ENCODE assay signal across 8 cellular contexts in genomic region chr19:13164370-13165090, GRCh38. TPM values are rescaled to one million over a fixed set of nuclear protein-coding genes. Genes with fewer than 3 reads are reported as not detected.
DNase-seq lines count a peak whose midpoint lies in the region; ATAC-seq and TF ChIP-seq lines count a peak whose summit lies in the region.

No MANE protein-coding gene starts in this region.

- H3K9me3 Mint-ChIP-seq in Calu3 (ENCODE audit: low read depth, unreplicated experiment) (no peaks in the 10 kb centered on the region), chondrocyte (ENCODE audit: low read depth) (no peaks in the 10 kb centered on the region)

- H3K4me3 ChIP-seq in Loucy (ENCODE audit: low read length, poor library complexity, severe bottlenecking) = peak overlapping the region; percentile 78

- ATAC-seq in T-helper 17 cell = no peak
- ATAC-seq in left colon = peak; percentile 13

- H3K9me2 ChIP-seq in Loucy (replicated peaks; ENCODE audit: low read depth, low read length) = no peaks in the 10 kb centered on the region

- peaks cover 69% of the 10 kb centered on the region for H3K4me1 ChIP-seq in Loucy (ENCODE audit: insufficient read depth, low read length, poor library complexity, severe bottlenecking)

- H3K9me3 ChIP-seq in Loucy (ENCODE audit: insufficient read depth, low read depth, low read length) (no peaks in the 10 kb centered on the region), T-helper 17 cell (ENCODE audit: control insufficient read depth, low read length, poor library complexity, severe bottlenecking) (no peaks in the 10 kb centered on the region)

- no peaks in the 10 kb centered on the region for H4K20me1 ChIP-seq in Loucy (ENCODE audit: insufficient read depth, low read length, poor library complexity, severe bottlenecking)

- TF ChIP-seq CTCF in Calu3 (IDR thresholded peaks at IDR 0.05; ENCODE audit: unreplicated experiment) (no peak), Loucy (conservative IDR thresholded peaks at IDR 0.05; ENCODE audit: low read length) (no peak), chondrocyte (IDR thresholded peaks at IDR 0.05) (no peak)

- CTCF ChIA-PET in Calu3 (lab: Charles Lee) = interaction anchor here (0.6 to 2.4 kb wide), 4 partner anchors 14 to 107 kb away, joined by 3 to 8 read pairs (median 4); partner anchors contain the start of genes IER2 and STX10

- intact Hi-C loops in Calu3 (cut with micrococcal nuclease; ENCODE audit: unreplicated experiment) (loop anchor here (5.0 kb wide), 1 partner anchor 98 kb away; no protein-coding TSS in a partner anchor), left colon (cut with DNase I, micrococcal nuclease) (no loop called here)

- H3K27me3 ChIP-seq in Loucy (ENCODE audit: insufficient read depth, low read length, poor library complexity, severe bottlenecking) = no peaks in the 10 kb centered on the region

- H3K36me3 ChIP-seq in Loucy (ENCODE audit: insufficient read depth, low read length) = no peaks in the 10 kb centered on the region

- peaks cover 8% of the 10 kb centered on the region; the same call in 1 of the 2 replicates for H3F3A ChIP-seq in Loucy (ENCODE audit: low read depth)

- no peak overlapping the region for H2AFZ ChIP-seq in Loucy (ENCODE audit: low read length)

- H3K36me3 Mint-ChIP-seq in Calu3 (ENCODE audit: insufficient read depth, unreplicated experiment) (peaks cover 46% of the 10 kb centered on the region), T-helper 17 cell (ENCODE audit: low read depth) (no peaks in the 10 kb centered on the region), chondrocyte (ENCODE audit: low read depth) (no peaks in the 10 kb centered on the region)

- no TSS peak for BruUV-seq in Calu3 (replicated peaks; lab: Mats Ljungman, UMichigan)

- H3K4me3 Mint-ChIP-seq in Calu3 (ENCODE audit: low read depth, unreplicated experiment) (peak overlapping the region; percentile 61), T-helper 17 cell (peak overlapping the region; percentile 85), chondrocyte (ENCODE audit: unreplicated experiment) (peak overlapping the region; percentile 25)

- peaks cover 25% of the 10 kb centered on the region for H3K4me1 Mint-ChIP-seq in Calu3 (ENCODE audit: low read depth, unreplicated experiment)
- peaks cover 37% of the 10 kb centered on the region for H3K4me1 Mint-ChIP-seq in T-helper 17 cell
- peaks cover 67% of the 10 kb centered on the region for H3K4me1 Mint-ChIP-seq in chondrocyte (ENCODE audit: low read depth)

- H3K9ac ChIP-seq in Loucy (ENCODE audit: low read depth, low read length, poor library complexity, severe bottlenecking) = peak overlapping the region; percentile 84

- H3K4me2 ChIP-seq in Loucy (ENCODE audit: low read depth, low read length, poor library complexity, severe bottlenecking) = peak overlapping the region; percentile 93

- DNase-seq in Calu3 (peak; percentile 83), T-helper 17 cell (peak in 2 of 3 donors; percentile 15 to 46), chondrocyte (ENCODE audit: low spot score) (no peak), left colon (peak; percentile 75 to 88), NCI-H187 (lab: John Stamatoyannopoulos, UW) (no peak), cortex of kidney (lab: John Stamatoyannopoulos, UW) (no peak)
- peak; percentile 36 for DNase-seq in stimulated activated naive CD4-positive, alpha-beta T cell treated with Interleukin-2 at 50 U/mL for 16 hours (lab: John Stamatoyannopoulos, UW)

- H3K27me3 Mint-ChIP-seq in Calu3 (ENCODE audit: unreplicated experiment) (no peaks in the 10 kb centered on the region), T-helper 17 cell (no peaks in the 10 kb centered on the region), chondrocyte (ENCODE audit: low read depth) (no peaks in the 10 kb centered on the region)

- H3K79me2 ChIP-seq in Loucy (ENCODE audit: insufficient read depth, low read length) = peaks cover 32% of the 10 kb centered on the region

- H3K27ac Mint-ChIP-seq in Calu3 (ENCODE audit: unreplicated experiment) (peak overlapping the region; percentile 98), T-helper 17 cell (peak overlapping the region; percentile 97), chondrocyte (ENCODE audit: unreplicated experiment) (peak overlapping the region; percentile 98)

RNA-seq across cellular contexts. Expression of gene IER2, which starts 14.3 kb away (rescaled TPM):
- total RNA-seq in Calu3 (2022) = 96.3 and 108 TPM in 2 replicates
- 100 to 1,000 TPM; 376 to 523 TPM for total RNA-seq in T-helper 17 cell
- total RNA-seq in chondrocyte = 38.4 to 67.1 TPM (median 58.5 TPM) in 3 replicates
- total RNA-seq in left colon = 100 to 1,000 TPM; 116 to 155 TPM

RNA-seq across cellular contexts. Expression of gene STX10, which starts 14.4 kb away (rescaled TPM):
- total RNA-seq in Calu3 (2022) = 52.3 and 52.7 TPM in 2 replicates
- total RNA-seq in T-helper 17 cell = 10 to 100 TPM; 33.5 TPM
- 42.9 to 53.0 TPM (median 45.6 TPM) in 3 replicates for total RNA-seq in chondrocyte
- 10 to 100 TPM; 48.0 to 66.0 TPM for total RNA-seq in left colon

RNA-seq across cellular contexts. Expression of gene NACC1, which starts 46.5 kb away (rescaled TPM):
- total RNA-seq in Calu3 (2022) = 80.9 and 83.1 TPM in 2 replicates
- 10 to 100 TPM; 23.1 to 26.4 TPM for total RNA-seq in T-helper 17 cell
- total RNA-seq in chondrocyte = 45.2 to 49.5 TPM (median 47.3 TPM) in 3 replicates
- total RNA-seq in left colon = 10 to 100 TPM; 56.1 to 67.2 TPM

RNA-seq across cellular contexts. Expression of gene TRMT1, which starts 48.0 kb away (rescaled TPM):
- 36.5 and 40.2 TPM in 2 replicates for total RNA-seq in Calu3 (2022)
- 10 to 100 TPM; 60.3 to 72.3 TPM for total RNA-seq in T-helper 17 cell
- total RNA-seq in chondrocyte = 25.4 to 35.8 TPM (median 28.9 TPM) in 3 replicates
- 10 to 100 TPM; 22.0 to 23.6 TPM for total RNA-seq in left colon

Comparison
In these comparisons a context has a peak if more than half of its experiments do, and no peak if none do; other contexts are left out.
1. DNase-seq: peak in Calu3 (single experiment), T-helper 17 cell (2 of 3), left colon (2 of 2) and stimulated activated naive CD4-positive, alpha-beta T cell treated with Interleukin-2 at 50 U/mL for 16 hours (single experiment); none in chondrocyte (single experiment), NCI-H187 (0 of 2) and cortex of kidney (single experiment).
2. H3K4me3 Mint-ChIP-seq: peak in every context shown above with its lines; median percentile 85 in T-helper 17 cell; 61 in Calu3; 25 in chondrocyte.
3. Peak in every context shown above with its lines, with median percentiles within 50 percentile points of each other: H3K27ac Mint-ChIP-seq.